11 cellular contexts compared by ENCODE assay signal in genomic region chr10:12709516-12709915, GRCh38.
DNase-seq lines count a peak whose midpoint lies in the region; ATAC-seq, FAIRE-seq and TF ChIP-seq lines count a peak whose summit lies in the region.
"Had no signal": no experiment of that assay in that cellular context is flagged by ENCODE, and none has a peak within 500 bp of the region (broad histone marks: within the 10 kb centered on the region; RNA-seq: fewer than 3 reads in every experiment).

No MANE protein-coding gene starts in this region.

- peak overlapping the region; percentile 94 for H3K27ac Mint-ChIP-seq in osteocyte (ENCODE audit: unreplicated experiment)

- no peaks in the 10 kb centered on the region for H3K4me1 ChIP-seq in HepG2 (ENCODE audit: insufficient read depth, low read length)

- TF ChIP-seq POLR2A in HepG2 (IDR thresholded peaks at IDR 0.05; ENCODE audit: insufficient read depth in 1 of 2, low read depth in 2 of 2, low read length in 2 of 2) = no peak

- TF ChIP-seq RAD21 in HepG2 (CRISPR knock-in tag; IDR thresholded peaks at IDR 0.05) = no peak

- H3K27me3 Mint-ChIP-seq in osteocyte (ENCODE audit: unreplicated experiment) = no peaks in the 10 kb centered on the region
- H3K27me3 Mint-ChIP-seq: central memory CD8-positive, alpha-beta T cell had no signal

- no peaks in the 10 kb centered on the region for H4K20me1 ChIP-seq in HepG2 (ENCODE audit: insufficient read depth, low read length)

- POLR2A ChIA-PET in HepG2 (lab: Yijun Ruan, JAX) = no interaction called here

- H3K27me3 ChIP-seq in HepG2 (ENCODE audit: control insufficient read depth in 1 of 2, insufficient read depth in 2 of 2, low read length in 2 of 2) = no peaks in the 10 kb centered on the region
- H3K27me3 ChIP-seq: pancreas had no signal

- no peak for FAIRE-seq in HepG2 (lab: Jason Lieb, UNC)
- FAIRE-seq: pancreas had no signal

- in situ Hi-C loops in HepG2 (cut with HindIII; ENCODE audit: extremely low pct_ligation_motif_present, low pct_unique_long_range_greater_than_20kb) = no loop called here

- H3K9me3 ChIP-seq in HepG2 (ENCODE audit: low read length) = no peaks in the 10 kb centered on the region
- H3K9me3 ChIP-seq: pancreas had no signal

- H3K4me3 ChIP-seq in HepG2 (replicated peaks in 1 of 3; ENCODE audit: insufficient read depth in 1 of 3, low read depth in 2 of 3, low read length in 3 of 3) = no peak overlapping the region
- H3K4me3 ChIP-seq: pancreas had no signal

- intact Hi-C loops in HepG2 (cut with micrococcal nuclease; ENCODE audit: unreplicated experiment) = no loop called here

- no TSS peak for BruUV-seq in HepG2 (replicated peaks; lab: Mats Ljungman, UMichigan)

- H3K79me2 ChIP-seq in HepG2 (ENCODE audit: insufficient read depth, low read length) = no peaks in the 10 kb centered on the region

- H3K9me3 Mint-ChIP-seq in osteocyte (ENCODE audit: unreplicated experiment) = no peaks in the 10 kb centered on the region
- H3K9me3 Mint-ChIP-seq: central memory CD8-positive, alpha-beta T cell had no signal

- WGBS in HepG2 (ENCODE audit: low lambda C conversion rate) = 28% methylated on average over 2 of the region's 2 CpGs

- H2AFZ ChIP-seq in HepG2 (ENCODE audit: low read length) = no peak overlapping the region

- peaks cover 70% of the 10 kb centered on the region for H3K4me1 Mint-ChIP-seq in osteocyte (ENCODE audit: unreplicated experiment)

- TF ChIP-seq EP300 in HepG2 (IDR thresholded peaks at IDR 0.05; ENCODE audit: low read depth in 2 of 2, low read length in 2 of 2) (no peak), HepG2 (CRISPR knock-in tag; IDR thresholded peaks at IDR 0.05; ENCODE audit: borderline replicate concordance) (no peak)

- peak overlapping the region; percentile 3 for H3K4me3 Mint-ChIP-seq in osteocyte (ENCODE audit: unreplicated experiment)
- H3K4me3 Mint-ChIP-seq: central memory CD8-positive, alpha-beta T cell had no signal

- H3K36me3 Mint-ChIP-seq in osteocyte (ENCODE audit: unreplicated experiment) = no peaks in the 10 kb centered on the region

- no peak overlapping the region for H3K9ac ChIP-seq in HepG2 (ENCODE audit: insufficient read depth, low read depth, low read length)

- ATAC-seq in GM18861 (IDR thresholded peaks at IDR 0.05; ENCODE audit: unreplicated experiment) = no peak
- ATAC-seq in HepG2 = no peak
- ATAC-seq: pancreas had no signal

- CTCF ChIA-PET in HepG2 (lab: Yijun Ruan, JAX; ENCODE audit: low intra/inter-chr PET ratio, low total read pairs) = no interaction called here

- no peak overlapping the region for H3K4me2 ChIP-seq in HepG2 (ENCODE audit: low read depth, low read length)

- H3K27ac ChIP-seq in caudate nucleus (ENCODE audit: low read depth, low read length) (peak overlapping the region; percentile 33), HepG2 (ENCODE audit: extremely low read length, insufficient read depth, low read length) (no peak overlapping the region)
- H3K27ac ChIP-seq: pancreas had no signal

- no peaks in the 10 kb centered on the region for H3K36me3 ChIP-seq in HepG2 (replicated peaks in 1 of 2; ENCODE audit: control insufficient read depth in 1 of 2, insufficient read depth in 2 of 2, low read length in 2 of 2)
- H3K36me3 ChIP-seq: pancreas had no signal

- DNase-seq in NCI-H2107 treated with DMSO at 0.1 percent for 48 hours (lab: John Stamatoyannopoulos, UW; ENCODE audit: unreplicated experiment) = peak; percentile 60
- no peak for DNase-seq in NCI-H2107 (lab: John Stamatoyannopoulos, UW)
- peak; percentile 37 for DNase-seq in NCI-H226
- DNase-seq in caudate nucleus (lab: John Stamatoyannopoulos, UW) = no peak
- DNase-seq in osteocyte (ENCODE audit: extremely low spot score, unreplicated experiment) = no peak
- no peak for DNase-seq in T-helper 9 cell
- no peak for DNase-seq in HepG2 (ENCODE audit: low spot score)
- DNase-seq: activated CD4-positive, alpha-beta T cell treated with anti-CD3 and anti-CD28 coated beads for 4 hours; pancreas had no signal

- TF ChIP-seq CTCF in osteocyte (IDR thresholded peaks at IDR 0.05) (no peak), HepG2 (CRISPR knock-in tag; IDR thresholded peaks at IDR 0.05) (no peak)

TF ChIP-seq in HepG2, 621 proteins besides CTCF, POLR2A, EP300 and RAD21:
- TF ChIP-seq PHB2 (IDR thresholded peaks at IDR 0.05; ENCODE audit: partially characterized antibody) (no peak), NCOA2 (CRISPR knock-in tag; IDR thresholded peaks at IDR 0.05) (no peak), ZNF7 (CRISPR knock-in tag; IDR thresholded peaks at IDR 0.05) (no peak), ZSCAN21 (CRISPR knock-in tag; IDR thresholded peaks at IDR 0.05; ENCODE audit: borderline replicate concordance) (no peak), ZNF33B (CRISPR knock-in tag; IDR thresholded peaks at IDR 0.05) (no peak), ZNF740 (CRISPR knock-in tag; IDR thresholded peaks at IDR 0.05) (no peak), CSRNP1 (CRISPR knock-in tag; IDR thresholded peaks at IDR 0.05) (no peak), SATB2 (CRISPR knock-in tag; IDR thresholded peaks at IDR 0.05) (no peak), SCMH1 (CRISPR knock-in tag; IDR thresholded peaks at IDR 0.05; ENCODE audit: borderline replicate concordance) (no peak), CREB3 (CRISPR knock-in tag; IDR thresholded peaks at IDR 0.05) (no peak), ELF3 (CRISPR knock-in tag; IDR thresholded peaks at IDR 0.05) (no peak)

Comparison
In these comparisons a context has a peak if more than half of its experiments do, and no peak if none do; other contexts are left out.
1. DNase-seq: peak in NCI-H2107 treated with DMSO at 0.1 percent for 48 hours (single experiment) and NCI-H226 (single experiment); none in NCI-H2107 (single experiment), caudate nucleus (0 of 61), osteocyte (single experiment), T-helper 9 cell (single experiment) and HepG2 (single experiment).